In the genomic region with DNA sequence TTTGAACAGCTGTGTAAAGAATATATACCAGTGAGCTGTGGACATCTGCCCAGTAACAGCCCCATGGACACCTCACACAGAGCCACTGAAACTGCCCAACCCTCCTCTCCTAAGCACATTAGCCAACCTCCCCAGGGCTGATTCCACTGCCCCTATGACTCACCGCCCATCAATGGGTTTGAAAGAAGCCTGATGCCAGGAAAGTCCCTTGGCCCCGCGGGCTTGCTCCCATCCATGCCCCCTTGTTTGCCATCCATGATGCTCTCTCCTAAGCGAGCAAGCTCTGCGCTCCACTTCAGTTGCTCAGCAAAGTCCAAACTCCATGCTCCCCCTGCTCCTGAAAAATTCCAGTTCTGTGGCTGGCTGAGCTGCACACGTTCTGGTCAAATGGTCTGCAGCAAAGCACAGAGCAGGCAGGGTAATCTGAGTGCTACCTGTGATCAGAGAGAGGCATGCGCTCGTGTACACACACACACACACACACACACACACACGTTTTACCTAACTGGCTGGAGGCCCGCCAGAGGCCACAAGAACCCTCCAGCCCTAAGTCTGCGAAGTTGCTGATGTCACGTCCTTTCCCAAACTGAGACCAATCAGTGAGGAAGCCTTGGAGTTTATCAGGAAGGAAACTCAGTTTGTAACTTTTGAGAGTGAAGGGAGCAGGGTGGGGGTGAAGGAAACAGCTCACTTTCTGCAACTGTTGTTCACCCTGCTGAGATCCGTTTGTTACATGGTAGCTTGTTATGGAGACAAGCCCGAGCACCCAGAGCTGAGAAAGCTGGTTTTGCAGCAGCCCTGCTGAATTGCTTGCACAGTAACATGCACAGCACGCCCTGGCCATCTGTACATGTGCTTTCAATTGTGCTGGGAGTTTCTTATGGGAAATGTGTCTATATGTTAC, we compare ENCODE assay signal across 8 cellular contexts. TPM values are rescaled to one million over a fixed set of nuclear protein-coding genes. Genes with fewer than 3 reads are reported as not detected.
A peak's percentile ranks its signal among the peaks of the same experiment; 100 is the strongest.
DNase-seq lines count a peak whose midpoint lies in the region; ATAC-seq, FAIRE-seq and TF ChIP-seq lines count a peak whose summit lies in the region.

A gene with protein sequence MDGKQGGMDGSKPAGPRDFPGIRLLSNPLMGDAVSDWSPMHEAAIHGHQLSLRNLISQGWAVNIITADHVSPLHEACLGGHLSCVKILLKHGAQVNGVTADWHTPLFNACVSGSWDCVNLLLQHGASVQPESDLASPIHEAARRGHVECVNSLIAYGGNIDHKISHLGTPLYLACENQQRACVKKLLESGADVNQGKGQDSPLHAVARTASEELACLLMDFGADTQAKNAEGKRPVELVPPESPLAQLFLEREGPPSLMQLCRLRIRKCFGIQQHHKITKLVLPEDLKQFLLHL (minus strand): TSS at position 466 of the 904 bp plus-strand sequence. CDS start 209 bp downstream, at position 257.

- intact Hi-C loops in left ventricle myocardium inferior (cut with micrococcal nuclease): no loop called here

- no peaks in the 10 kb centered on the region for H3K9me3 ChIP-seq in left ventricle myocardium inferior (replicated peaks)

- H3K27ac Mint-ChIP-seq in activated naive CD4-positive, alpha-beta T cell treated with anti-CD3 and anti-CD28 coated beads, Interleukin-2, amount 50 U/mL, for 24 hours: peak within 1 kb of the TSS; percentile 30

- H3K27me3 Mint-ChIP-seq in activated naive CD4-positive, alpha-beta T cell treated with anti-CD3 and anti-CD28 coated beads, Interleukin-2, amount 50 U/mL, for 24 hours: no peaks in the 10 kb centered on the region

- no peaks in the 10 kb centered on the region for H3K36me3 ChIP-seq in left ventricle myocardium inferior

- H3K36me3 Mint-ChIP-seq in activated naive CD4-positive, alpha-beta T cell treated with anti-CD3 and anti-CD28 coated beads, Interleukin-2, amount 50 U/mL, for 24 hours: no peaks in the 10 kb centered on the region

- H3K4me3 Mint-ChIP-seq in activated naive CD4-positive, alpha-beta T cell treated with anti-CD3 and anti-CD28 coated beads, Interleukin-2, amount 50 U/mL, for 24 hours: peak within 1 kb of the TSS; percentile 60

- TF ChIP-seq CTCF in left ventricle myocardium inferior (IDR thresholded peaks at IDR 0.05; ENCODE audit: borderline replicate concordance) (no peak), D721Med (IDR thresholded peaks at IDR 0.05; ENCODE audit: insufficient read depth, missing control alignments) (no peak)

- peaks cover 14% of the 10 kb centered on the region for H3K4me1 Mint-ChIP-seq in activated naive CD4-positive, alpha-beta T cell treated with anti-CD3 and anti-CD28 coated beads, Interleukin-2, amount 50 U/mL, for 24 hours

- DNase-seq in AG20443 (ENCODE audit: low spot score): peak; percentile 58
- DNase-seq in NCI-H2107 (lab: John Stamatoyannopoulos, UW): peak; percentile 17
- DNase-seq in left ventricle myocardium inferior: no peak
- peak; percentile 23 for DNase-seq in stimulated activated CD8-positive, alpha-beta memory T cell treated with anti-CD3 and anti-CD28 coated beads, Interleukin-4, amount 100 ng/mL, for 48 hours
- DNase-seq in NCI-H1436 (lab: John Stamatoyannopoulos, UW): no peak
- no peak for DNase-seq in D721Med (ENCODE audit: insufficient read length, low spot score)

- H3K4me1 ChIP-seq in left ventricle myocardium inferior: no peaks in the 10 kb centered on the region

- FAIRE-seq in D721Med (lab: Jason Lieb, UNC): no peak

- no peaks in the 10 kb centered on the region for H3K9me3 Mint-ChIP-seq in activated naive CD4-positive, alpha-beta T cell treated with anti-CD3 and anti-CD28 coated beads, Interleukin-2, amount 50 U/mL, for 24 hours

- peak within 1 kb of the TSS; percentile 52 for H3K27ac ChIP-seq in left ventricle myocardium inferior (replicated peaks)

- peak within 1 kb of the TSS; percentile 49 for H3K4me3 ChIP-seq in left ventricle myocardium inferior

- peak; percentile 75 for ATAC-seq in GM18511 (IDR thresholded peaks at IDR 0.05; ENCODE audit: unreplicated experiment)

- H3K27me3 ChIP-seq in left ventricle myocardium inferior (ENCODE audit: low read depth): no peaks in the 10 kb centered on the region

RNA-seq across cellular contexts. Expression of the gene that starts here (rescaled TPM):
- 1.3 TPM for total RNA-seq in left ventricle myocardium inferior

Comparison
In these comparisons a context has a peak if more than half of its experiments do, and no peak if none do; other contexts are left out.
1. DNase-seq: peak in AG20443 (single experiment), NCI-H2107 (single experiment) and stimulated activated CD8-positive, alpha-beta memory T cell treated with anti-CD3 and anti-CD28 coated beads, Interleukin-4, amount 100 ng/mL, for 48 hours (single experiment); none in left ventricle myocardium inferior (single experiment), NCI-H1436 (single experiment) and D721Med (single experiment).